Comparison of ENCODE assay signal across 1 cellular context in the genomic region with DNA sequence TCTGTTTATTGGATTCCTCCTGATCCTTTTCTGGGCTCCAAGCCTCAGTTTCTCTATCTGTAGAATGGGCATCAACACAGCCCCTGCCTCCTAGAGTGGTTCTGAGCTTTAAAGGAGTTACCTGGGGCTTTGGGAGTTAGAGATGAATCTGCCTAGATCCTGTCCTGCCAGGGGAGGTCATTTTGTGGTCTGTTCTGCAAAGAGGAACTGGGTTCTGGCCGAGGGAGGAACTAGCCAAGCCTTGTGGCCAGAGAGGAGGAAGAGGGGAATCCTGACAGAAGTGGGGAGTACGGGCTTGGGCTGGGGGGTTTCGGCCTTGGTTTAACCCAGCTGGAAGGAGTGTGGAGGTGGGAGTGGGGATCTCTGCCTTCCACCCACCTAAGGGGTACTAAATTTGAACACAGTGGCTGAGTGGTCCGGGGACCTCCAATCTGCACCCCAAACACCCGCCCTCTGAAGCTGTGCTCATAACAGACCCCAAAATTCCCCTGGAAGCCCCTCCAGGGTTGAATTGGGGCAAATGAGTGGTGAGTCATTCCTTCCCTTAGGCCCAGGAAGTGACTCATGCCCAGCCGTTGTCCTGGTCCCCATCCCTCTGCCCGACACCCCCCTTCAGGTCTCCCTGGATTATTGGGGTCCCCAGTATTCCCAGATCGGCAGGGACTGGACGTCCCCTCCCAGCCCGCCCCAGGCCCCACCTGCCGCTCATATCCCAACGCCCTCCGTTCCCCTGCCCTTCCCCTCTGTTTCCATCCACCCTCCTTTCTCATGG.
TF ChIP-seq lines count a peak whose summit lies in the region.

No MANE protein-coding gene starts in this region.

TF ChIP-seq in K562, 482 proteins besides CTCF, POLR2A, EP300 and RAD21 (continued from another document and continues in another):
- TF ChIP-seq, protein P1, sequence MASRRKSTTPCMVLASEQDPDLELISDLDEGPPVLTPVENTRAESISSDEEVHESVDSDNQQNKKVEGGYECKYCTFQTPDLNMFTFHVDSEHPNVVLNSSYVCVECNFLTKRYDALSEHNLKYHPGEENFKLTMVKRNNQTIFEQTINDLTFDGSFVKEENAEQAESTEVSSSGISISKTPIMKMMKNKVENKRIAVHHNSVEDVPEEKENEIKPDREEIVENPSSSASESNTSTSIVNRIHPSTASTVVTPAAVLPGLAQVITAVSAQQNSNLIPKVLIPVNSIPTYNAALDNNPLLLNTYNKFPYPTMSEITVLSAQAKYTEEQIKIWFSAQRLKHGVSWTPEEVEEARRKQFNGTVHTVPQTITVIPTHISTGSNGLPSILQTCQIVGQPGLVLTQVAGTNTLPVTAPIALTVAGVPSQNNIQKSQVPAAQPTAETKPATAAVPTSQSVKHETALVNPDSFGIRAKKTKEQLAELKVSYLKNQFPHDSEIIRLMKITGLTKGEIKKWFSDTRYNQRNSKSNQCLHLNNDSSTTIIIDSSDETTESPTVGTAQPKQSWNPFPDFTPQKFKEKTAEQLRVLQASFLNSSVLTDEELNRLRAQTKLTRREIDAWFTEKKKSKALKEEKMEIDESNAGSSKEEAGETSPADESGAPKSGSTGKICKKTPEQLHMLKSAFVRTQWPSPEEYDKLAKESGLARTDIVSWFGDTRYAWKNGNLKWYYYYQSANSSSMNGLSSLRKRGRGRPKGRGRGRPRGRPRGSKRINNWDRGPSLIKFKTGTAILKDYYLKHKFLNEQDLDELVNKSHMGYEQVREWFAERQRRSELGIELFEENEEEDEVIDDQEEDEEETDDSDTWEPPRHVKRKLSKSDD (conservative IDR thresholded peaks at IDR 0.05; ENCODE audit: low read length), result no peak
- peak; percentile 66 for TF ChIP-seq ATF7 (IDR thresholded peaks at IDR 0.05)
- no peak for TF ChIP-seq FOXA3 (CRISPR knock-in tag; conservative IDR thresholded peaks at IDR 0.05 in 1 of 2, IDR thresholded peaks at IDR 0.05 in 1 of 2)
- TF ChIP-seq, protein P2, sequence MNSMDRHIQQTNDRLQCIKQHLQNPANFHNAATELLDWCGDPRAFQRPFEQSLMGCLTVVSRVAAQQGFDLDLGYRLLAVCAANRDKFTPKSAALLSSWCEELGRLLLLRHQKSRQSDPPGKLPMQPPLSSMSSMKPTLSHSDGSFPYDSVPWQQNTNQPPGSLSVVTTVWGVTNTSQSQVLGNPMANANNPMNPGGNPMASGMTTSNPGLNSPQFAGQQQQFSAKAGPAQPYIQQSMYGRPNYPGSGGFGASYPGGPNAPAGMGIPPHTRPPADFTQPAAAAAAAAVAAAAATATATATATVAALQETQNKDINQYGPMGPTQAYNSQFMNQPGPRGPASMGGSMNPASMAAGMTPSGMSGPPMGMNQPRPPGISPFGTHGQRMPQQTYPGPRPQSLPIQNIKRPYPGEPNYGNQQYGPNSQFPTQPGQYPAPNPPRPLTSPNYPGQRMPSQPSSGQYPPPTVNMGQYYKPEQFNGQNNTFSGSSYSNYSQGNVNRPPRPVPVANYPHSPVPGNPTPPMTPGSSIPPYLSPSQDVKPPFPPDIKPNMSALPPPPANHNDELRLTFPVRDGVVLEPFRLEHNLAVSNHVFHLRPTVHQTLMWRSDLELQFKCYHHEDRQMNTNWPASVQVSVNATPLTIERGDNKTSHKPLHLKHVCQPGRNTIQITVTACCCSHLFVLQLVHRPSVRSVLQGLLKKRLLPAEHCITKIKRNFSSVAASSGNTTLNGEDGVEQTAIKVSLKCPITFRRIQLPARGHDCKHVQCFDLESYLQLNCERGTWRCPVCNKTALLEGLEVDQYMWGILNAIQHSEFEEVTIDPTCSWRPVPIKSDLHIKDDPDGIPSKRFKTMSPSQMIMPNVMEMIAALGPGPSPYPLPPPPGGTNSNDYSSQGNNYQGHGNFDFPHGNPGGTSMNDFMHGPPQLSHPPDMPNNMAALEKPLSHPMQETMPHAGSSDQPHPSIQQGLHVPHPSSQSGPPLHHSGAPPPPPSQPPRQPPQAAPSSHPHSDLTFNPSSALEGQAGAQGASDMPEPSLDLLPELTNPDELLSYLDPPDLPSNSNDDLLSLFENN (IDR thresholded peaks at IDR 0.05; ENCODE audit: low read depth in 2 of 2, low read length in 2 of 2), result no peak
- TF ChIP-seq MEF2D (tag; conservative IDR thresholded peaks at IDR 0.05; ENCODE audit: low read depth), result no peak
- TF ChIP-seq L3MBTL2 (IDR thresholded peaks at IDR 0.05), result no peak
- 0 out of 2 replicates have a peak, but pooled peaks have one; percentile 16 for TF ChIP-seq POLR2AphosphoS5 (IDR thresholded peaks at IDR 0.05; ENCODE audit: control insufficient read depth, insufficient read depth, low read depth, low read length)
- TF ChIP-seq, protein P3, sequence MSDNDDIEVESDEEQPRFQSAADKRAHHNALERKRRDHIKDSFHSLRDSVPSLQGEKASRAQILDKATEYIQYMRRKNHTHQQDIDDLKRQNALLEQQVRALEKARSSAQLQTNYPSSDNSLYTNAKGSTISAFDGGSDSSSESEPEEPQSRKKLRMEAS (CRISPR knock-in tag; IDR thresholded peaks at IDR 0.05), result no peak
- TF ChIP-seq, protein P4, sequence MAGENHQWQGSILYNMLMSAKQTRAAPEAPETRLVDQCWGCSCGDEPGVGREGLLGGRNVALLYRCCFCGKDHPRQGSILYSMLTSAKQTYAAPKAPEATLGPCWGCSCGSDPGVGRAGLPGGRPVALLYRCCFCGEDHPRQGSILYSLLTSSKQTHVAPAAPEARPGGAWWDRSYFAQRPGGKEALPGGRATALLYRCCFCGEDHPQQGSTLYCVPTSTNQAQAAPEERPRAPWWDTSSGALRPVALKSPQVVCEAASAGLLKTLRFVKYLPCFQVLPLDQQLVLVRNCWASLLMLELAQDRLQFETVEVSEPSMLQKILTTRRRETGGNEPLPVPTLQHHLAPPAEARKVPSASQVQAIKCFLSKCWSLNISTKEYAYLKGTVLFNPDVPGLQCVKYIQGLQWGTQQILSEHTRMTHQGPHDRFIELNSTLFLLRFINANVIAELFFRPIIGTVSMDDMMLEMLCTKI (IDR thresholded peaks at IDR 0.05; ENCODE audit: partially characterized antibody), result no peak
- TF ChIP-seq ZNF589 (CRISPR knock-in tag; IDR thresholded peaks at IDR 0.05; ENCODE audit: low read depth), result no peak
- TF ChIP-seq, protein P5, sequence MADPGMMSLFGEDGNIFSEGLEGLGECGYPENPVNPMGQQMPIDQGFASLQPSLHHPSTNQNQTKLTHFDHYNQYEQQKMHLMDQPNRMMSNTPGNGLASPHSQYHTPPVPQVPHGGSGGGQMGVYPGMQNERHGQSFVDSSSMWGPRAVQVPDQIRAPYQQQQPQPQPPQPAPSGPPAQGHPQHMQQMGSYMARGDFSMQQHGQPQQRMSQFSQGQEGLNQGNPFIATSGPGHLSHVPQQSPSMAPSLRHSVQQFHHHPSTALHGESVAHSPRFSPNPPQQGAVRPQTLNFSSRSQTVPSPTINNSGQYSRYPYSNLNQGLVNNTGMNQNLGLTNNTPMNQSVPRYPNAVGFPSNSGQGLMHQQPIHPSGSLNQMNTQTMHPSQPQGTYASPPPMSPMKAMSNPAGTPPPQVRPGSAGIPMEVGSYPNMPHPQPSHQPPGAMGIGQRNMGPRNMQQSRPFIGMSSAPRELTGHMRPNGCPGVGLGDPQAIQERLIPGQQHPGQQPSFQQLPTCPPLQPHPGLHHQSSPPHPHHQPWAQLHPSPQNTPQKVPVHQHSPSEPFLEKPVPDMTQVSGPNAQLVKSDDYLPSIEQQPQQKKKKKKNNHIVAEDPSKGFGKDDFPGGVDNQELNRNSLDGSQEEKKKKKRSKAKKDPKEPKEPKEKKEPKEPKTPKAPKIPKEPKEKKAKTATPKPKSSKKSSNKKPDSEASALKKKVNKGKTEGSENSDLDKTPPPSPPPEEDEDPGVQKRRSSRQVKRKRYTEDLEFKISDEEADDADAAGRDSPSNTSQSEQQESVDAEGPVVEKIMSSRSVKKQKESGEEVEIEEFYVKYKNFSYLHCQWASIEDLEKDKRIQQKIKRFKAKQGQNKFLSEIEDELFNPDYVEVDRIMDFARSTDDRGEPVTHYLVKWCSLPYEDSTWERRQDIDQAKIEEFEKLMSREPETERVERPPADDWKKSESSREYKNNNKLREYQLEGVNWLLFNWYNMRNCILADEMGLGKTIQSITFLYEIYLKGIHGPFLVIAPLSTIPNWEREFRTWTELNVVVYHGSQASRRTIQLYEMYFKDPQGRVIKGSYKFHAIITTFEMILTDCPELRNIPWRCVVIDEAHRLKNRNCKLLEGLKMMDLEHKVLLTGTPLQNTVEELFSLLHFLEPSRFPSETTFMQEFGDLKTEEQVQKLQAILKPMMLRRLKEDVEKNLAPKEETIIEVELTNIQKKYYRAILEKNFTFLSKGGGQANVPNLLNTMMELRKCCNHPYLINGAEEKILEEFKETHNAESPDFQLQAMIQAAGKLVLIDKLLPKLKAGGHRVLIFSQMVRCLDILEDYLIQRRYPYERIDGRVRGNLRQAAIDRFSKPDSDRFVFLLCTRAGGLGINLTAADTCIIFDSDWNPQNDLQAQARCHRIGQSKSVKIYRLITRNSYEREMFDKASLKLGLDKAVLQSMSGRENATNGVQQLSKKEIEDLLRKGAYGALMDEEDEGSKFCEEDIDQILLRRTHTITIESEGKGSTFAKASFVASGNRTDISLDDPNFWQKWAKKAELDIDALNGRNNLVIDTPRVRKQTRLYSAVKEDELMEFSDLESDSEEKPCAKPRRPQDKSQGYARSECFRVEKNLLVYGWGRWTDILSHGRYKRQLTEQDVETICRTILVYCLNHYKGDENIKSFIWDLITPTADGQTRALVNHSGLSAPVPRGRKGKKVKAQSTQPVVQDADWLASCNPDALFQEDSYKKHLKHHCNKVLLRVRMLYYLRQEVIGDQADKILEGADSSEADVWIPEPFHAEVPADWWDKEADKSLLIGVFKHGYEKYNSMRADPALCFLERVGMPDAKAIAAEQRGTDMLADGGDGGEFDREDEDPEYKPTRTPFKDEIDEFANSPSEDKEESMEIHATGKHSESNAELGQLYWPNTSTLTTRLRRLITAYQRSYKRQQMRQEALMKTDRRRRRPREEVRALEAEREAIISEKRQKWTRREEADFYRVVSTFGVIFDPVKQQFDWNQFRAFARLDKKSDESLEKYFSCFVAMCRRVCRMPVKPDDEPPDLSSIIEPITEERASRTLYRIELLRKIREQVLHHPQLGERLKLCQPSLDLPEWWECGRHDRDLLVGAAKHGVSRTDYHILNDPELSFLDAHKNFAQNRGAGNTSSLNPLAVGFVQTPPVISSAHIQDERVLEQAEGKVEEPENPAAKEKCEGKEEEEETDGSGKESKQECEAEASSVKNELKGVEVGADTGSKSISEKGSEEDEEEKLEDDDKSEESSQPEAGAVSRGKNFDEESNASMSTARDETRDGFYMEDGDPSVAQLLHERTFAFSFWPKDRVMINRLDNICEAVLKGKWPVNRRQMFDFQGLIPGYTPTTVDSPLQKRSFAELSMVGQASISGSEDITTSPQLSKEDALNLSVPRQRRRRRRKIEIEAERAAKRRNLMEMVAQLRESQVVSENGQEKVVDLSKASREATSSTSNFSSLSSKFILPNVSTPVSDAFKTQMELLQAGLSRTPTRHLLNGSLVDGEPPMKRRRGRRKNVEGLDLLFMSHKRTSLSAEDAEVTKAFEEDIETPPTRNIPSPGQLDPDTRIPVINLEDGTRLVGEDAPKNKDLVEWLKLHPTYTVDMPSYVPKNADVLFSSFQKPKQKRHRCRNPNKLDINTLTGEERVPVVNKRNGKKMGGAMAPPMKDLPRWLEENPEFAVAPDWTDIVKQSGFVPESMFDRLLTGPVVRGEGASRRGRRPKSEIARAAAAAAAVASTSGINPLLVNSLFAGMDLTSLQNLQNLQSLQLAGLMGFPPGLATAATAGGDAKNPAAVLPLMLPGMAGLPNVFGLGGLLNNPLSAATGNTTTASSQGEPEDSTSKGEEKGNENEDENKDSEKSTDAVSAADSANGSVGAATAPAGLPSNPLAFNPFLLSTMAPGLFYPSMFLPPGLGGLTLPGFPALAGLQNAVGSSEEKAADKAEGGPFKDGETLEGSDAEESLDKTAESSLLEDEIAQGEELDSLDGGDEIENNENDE (IDR thresholded peaks at IDR 0.05; ENCODE audit: low read depth, low read length), result no peak
- TF ChIP-seq TEAD4 (IDR thresholded peaks at IDR 0.05; ENCODE audit: low read length), result no peak
- TF ChIP-seq TEAD4 (CRISPR knock-in tag; IDR thresholded peaks at IDR 0.05; ENCODE audit: borderline replicate concordance), result no peak
- no peak for TF ChIP-seq RBM22 (IDR thresholded peaks at IDR 0.05; ENCODE audit: low read depth, low read length, poor library complexity, severe bottlenecking)
- TF ChIP-seq ZNF143 (CRISPR knock-in tag; IDR thresholded peaks at IDR 0.05), result no peak
- peak in 1 of 2 experiments; percentile 76; a peak in 2 of 4 replicates for TF ChIP-seq ETV6 (IDR thresholded peaks at IDR 0.05; ENCODE audit: borderline replicate concordance in 1 of 2, low read depth in 2 of 2, low read length in 1 of 2)
- TF ChIP-seq ETV6 (CRISPR knock-in tag; IDR thresholded peaks at IDR 0.05; ENCODE audit: borderline replicate concordance), result no peak
- no peak for TF ChIP-seq STAT5A (IDR thresholded peaks at IDR 0.05; ENCODE audit: borderline replicate concordance, low read length)
- no peak for TF ChIP-seq PHB (CRISPR knock-in tag; IDR thresholded peaks at IDR 0.05)
- no peak for TF ChIP-seq HMGN3 (IDR thresholded peaks at IDR 0.05; ENCODE audit: borderline replicate concordance, extremely low read depth, insufficient read length, low read depth, low read length)
- TF ChIP-seq, protein P6, sequence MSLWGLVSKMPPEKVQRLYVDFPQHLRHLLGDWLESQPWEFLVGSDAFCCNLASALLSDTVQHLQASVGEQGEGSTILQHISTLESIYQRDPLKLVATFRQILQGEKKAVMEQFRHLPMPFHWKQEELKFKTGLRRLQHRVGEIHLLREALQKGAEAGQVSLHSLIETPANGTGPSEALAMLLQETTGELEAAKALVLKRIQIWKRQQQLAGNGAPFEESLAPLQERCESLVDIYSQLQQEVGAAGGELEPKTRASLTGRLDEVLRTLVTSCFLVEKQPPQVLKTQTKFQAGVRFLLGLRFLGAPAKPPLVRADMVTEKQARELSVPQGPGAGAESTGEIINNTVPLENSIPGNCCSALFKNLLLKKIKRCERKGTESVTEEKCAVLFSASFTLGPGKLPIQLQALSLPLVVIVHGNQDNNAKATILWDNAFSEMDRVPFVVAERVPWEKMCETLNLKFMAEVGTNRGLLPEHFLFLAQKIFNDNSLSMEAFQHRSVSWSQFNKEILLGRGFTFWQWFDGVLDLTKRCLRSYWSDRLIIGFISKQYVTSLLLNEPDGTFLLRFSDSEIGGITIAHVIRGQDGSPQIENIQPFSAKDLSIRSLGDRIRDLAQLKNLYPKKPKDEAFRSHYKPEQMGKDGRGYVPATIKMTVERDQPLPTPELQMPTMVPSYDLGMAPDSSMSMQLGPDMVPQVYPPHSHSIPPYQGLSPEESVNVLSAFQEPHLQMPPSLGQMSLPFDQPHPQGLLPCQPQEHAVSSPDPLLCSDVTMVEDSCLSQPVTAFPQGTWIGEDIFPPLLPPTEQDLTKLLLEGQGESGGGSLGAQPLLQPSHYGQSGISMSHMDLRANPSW (CRISPR knock-in tag; IDR thresholded peaks at IDR 0.05), result no peak
- no peak for TF ChIP-seq NR3C1 (CRISPR knock-in tag; IDR thresholded peaks at IDR 0.05)
- no peak for TF ChIP-seq E2F3 (CRISPR knock-in tag; IDR thresholded peaks at IDR 0.05)
- peak; percentile 77 for TF ChIP-seq FOS (IDR thresholded peaks at IDR 0.05; ENCODE audit: extremely low read depth, insufficient read length)
- no peak for TF ChIP-seq PURB (CRISPR knock-in tag; IDR thresholded peaks at IDR 0.05; ENCODE audit: low read depth)
- TF ChIP-seq, protein P7, sequence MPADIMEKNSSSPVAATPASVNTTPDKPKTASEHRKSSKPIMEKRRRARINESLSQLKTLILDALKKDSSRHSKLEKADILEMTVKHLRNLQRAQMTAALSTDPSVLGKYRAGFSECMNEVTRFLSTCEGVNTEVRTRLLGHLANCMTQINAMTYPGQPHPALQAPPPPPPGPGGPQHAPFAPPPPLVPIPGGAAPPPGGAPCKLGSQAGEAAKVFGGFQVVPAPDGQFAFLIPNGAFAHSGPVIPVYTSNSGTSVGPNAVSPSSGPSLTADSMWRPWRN (IDR thresholded peaks at IDR 0.05; ENCODE audit: low read depth), result no peak
- no peak for TF ChIP-seq HNRNPK (IDR thresholded peaks at IDR 0.05; ENCODE audit: low read depth, low read length, poor library complexity, severe bottlenecking)
- peak; percentile 99 for TF ChIP-seq JUND (IDR thresholded peaks at IDR 0.05; ENCODE audit: borderline replicate concordance, low read depth, low read length)
- TF ChIP-seq JUND (tag; IDR thresholded peaks at IDR 0.05; ENCODE audit: borderline replicate concordance, low read depth, low read length), result peak; percentile 97
- no peak for TF ChIP-seq FOXM1 (IDR thresholded peaks at IDR 0.05; ENCODE audit: low read depth)
- no peak for TF ChIP-seq FOXM1 (CRISPR knock-in tag; IDR thresholded peaks at IDR 0.05; ENCODE audit: low read depth)
